In the genomic region with DNA sequence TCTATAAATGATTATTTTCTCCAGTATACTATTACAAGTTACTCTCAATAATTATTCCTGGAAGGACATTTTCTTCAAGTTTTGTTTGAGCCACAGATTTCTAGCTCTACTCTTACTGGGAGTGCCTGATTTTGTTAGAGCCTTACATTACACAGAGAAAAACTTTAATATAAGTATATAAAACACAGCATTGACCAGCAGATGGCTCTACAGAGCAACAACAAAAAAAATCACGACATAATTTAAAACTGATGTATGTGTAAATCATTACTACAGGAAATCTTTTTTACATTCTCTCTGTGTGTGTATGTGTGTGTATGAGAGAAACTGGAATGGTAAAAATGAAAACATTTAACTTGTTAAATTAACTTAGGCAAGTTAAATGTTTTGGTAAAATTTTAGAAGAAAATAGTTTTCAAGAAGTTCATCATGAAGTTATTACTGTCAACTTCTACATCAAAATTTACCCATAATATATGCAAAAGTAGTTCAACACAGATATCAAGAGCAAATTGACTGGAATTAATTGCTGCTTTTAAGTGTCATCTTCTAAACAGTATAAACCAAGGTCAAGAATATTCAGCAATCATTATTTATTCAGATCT, we compare ENCODE assay signal across 8 cellular contexts.
A peak's percentile ranks its signal among the peaks of the same experiment; 100 is the strongest.
DNase-seq lines count a peak whose midpoint lies in the region; ATAC-seq and TF ChIP-seq lines count a peak whose summit lies in the region.

No MANE protein-coding gene starts in this region.

- peak; percentile 22 for DNase-seq in NCI-H2107 treated with DMSO at 0.1 percent for 48 hours (lab: John Stamatoyannopoulos, UW; ENCODE audit: unreplicated experiment)
- DNase-seq in NCI-H2107 (lab: John Stamatoyannopoulos, UW): no peak
- peak; percentile 65 for DNase-seq in IMR-90
- DNase-seq in SK-N-MC (ENCODE audit: low read depth, low spot score): peak; percentile 44
- DNase-seq in fibroblast of the aortic adventitia (ENCODE audit: low read depth): peak; percentile 81
- DNase-seq in pons (ENCODE audit: low spot score): peak; percentile 46
- no peak for DNase-seq in cerebellar nuclear complex (lab: John Stamatoyannopoulos, UW)

- no peak overlapping the region for H3K56ac ChIP-seq in IMR-90 (ENCODE audit: extremely low read depth, insufficient read depth, low read length)

- intact Hi-C loops in IMR-90 (cut with micrococcal nuclease): loop anchor here (1.0 to 10.0 kb wide), 4 partner anchors 150 to 1195 kb away; a partner anchor contains a TSS

- dilution Hi-C loops in IMR-90 (cut with HindIII; ENCODE audit: low sequenced_read_pairs, unreplicated experiment): loop anchor here (25.0 kb wide), 1 partner anchor 170 kb away; no protein-coding TSS in a partner anchor

- H2AK9ac ChIP-seq in IMR-90 (replicated peaks; ENCODE audit: low read depth, low read length, poor library complexity): no peak overlapping the region

- no peak overlapping the region for H3K27ac ChIP-seq in IMR-90 (ENCODE audit: insufficient read depth, low read length)
- no peak overlapping the region for H3K27ac ChIP-seq in SK-N-MC

- no peak overlapping the region for H4K91ac ChIP-seq in IMR-90 (ENCODE audit: insufficient read depth, low read depth, low read length)

- no peak overlapping the region for H3K4ac ChIP-seq in IMR-90 (ENCODE audit: low read depth, low read length)

- no peaks in the 10 kb centered on the region for H3K9me3 ChIP-seq in IMR-90 (ENCODE audit: control insufficient read depth, insufficient read depth, low read length)
- no peaks in the 10 kb centered on the region for H3K9me3 ChIP-seq in SK-N-MC (ENCODE audit: low read depth, low read length)

- no peak for TF ChIP-seq POLR2A in IMR-90 (IDR thresholded peaks at IDR 0.05; ENCODE audit: low read depth, low read length)

- no peak overlapping the region for H2AFZ ChIP-seq in IMR-90 (replicated peaks; ENCODE audit: low read length, poor library complexity)

- no peak overlapping the region for H3K14ac ChIP-seq in IMR-90 (replicated peaks; ENCODE audit: low read depth, low read length)

- no peak overlapping the region for H2BK20ac ChIP-seq in IMR-90 (ENCODE audit: low read depth, low read length)

- H3K36me3 ChIP-seq in IMR-90 (ENCODE audit: control insufficient read depth, insufficient read depth, low read length) (no peaks in the 10 kb centered on the region), SK-N-MC (ENCODE audit: insufficient read depth, low read length) (no peaks in the 10 kb centered on the region)

- H3K79me1 ChIP-seq in IMR-90 (ENCODE audit: low read depth in 1 of 2, low read length in 2 of 2): no peaks in the 10 kb centered on the region

- no peak overlapping the region for H2BK5ac ChIP-seq in IMR-90 (ENCODE audit: low read depth, low read length, poor library complexity, severe bottlenecking)

- H3K4me3 ChIP-seq in IMR-90 (ENCODE audit: insufficient read depth, low read depth, low read length): no peak overlapping the region
- no peak overlapping the region for H3K4me3 ChIP-seq in SK-N-MC
- no peak overlapping the region for H3K4me3 ChIP-seq in fibroblast of the aortic adventitia (ENCODE audit: low read depth, low read length)

- no peaks in the 10 kb centered on the region for H3K27me3 ChIP-seq in IMR-90 (ENCODE audit: control insufficient read depth, insufficient read depth, low read length)

- POLR2A ChIA-PET in IMR-90 (lab: Charles Lee; ENCODE audit: unreplicated experiment): no interaction called here

- H3K18ac ChIP-seq in IMR-90 (ENCODE audit: low read depth, low read length): no peak overlapping the region

- no peak overlapping the region for H2BK15ac ChIP-seq in IMR-90 (ENCODE audit: low read depth, low read length)

- ATAC-seq in IMR-90 (ENCODE audit: low read depth): peak; percentile 86
- no peak for ATAC-seq in HG03025 (IDR thresholded peaks at IDR 0.05; ENCODE audit: low FRiP score, unreplicated experiment)

- H4K20me1 ChIP-seq in IMR-90 (ENCODE audit: insufficient read depth, low read length): no peaks in the 10 kb centered on the region

- no peaks in the 10 kb centered on the region for H3K4me1 ChIP-seq in IMR-90 (ENCODE audit: control insufficient read depth, insufficient read depth, low read length)

- WGBS in IMR-90 (ENCODE audit: extremely low coverage in 2 of 2, insufficient read length in 1 of 2), 2 experiments: no CpG with 5 or more reads among the region's 1 CpG

- H2AK5ac ChIP-seq in IMR-90 (ENCODE audit: low read depth, low read length): no peak overlapping the region

- H4K5ac ChIP-seq in IMR-90 (ENCODE audit: low read depth, low read length): no peak overlapping the region

- no TSS peak for BruUV-seq in IMR-90 (replicated peaks; lab: Mats Ljungman, UMichigan)

- no peak overlapping the region for H3K9ac ChIP-seq in IMR-90 (ENCODE audit: low read depth, low read length)
- H3K9ac ChIP-seq in SK-N-MC (ENCODE audit: insufficient read length): no peak overlapping the region

- peak; percentile 65 for TF ChIP-seq CTCF in IMR-90 (conservative IDR thresholded peaks at IDR 0.05; ENCODE audit: low read depth, low read length)
- peak; percentile 44 for TF ChIP-seq CTCF in fibroblast of the aortic adventitia (IDR thresholded peaks at IDR 0.05; ENCODE audit: insufficient read depth, low read length)

- peak; percentile 65 for TF ChIP-seq RAD21 in IMR-90 (IDR thresholded peaks at IDR 0.05; ENCODE audit: low read length)

- CTCF ChIA-PET in IMR-90 (lab: Yijun Ruan, JAX): interaction anchor here (1.1 to 1.5 kb wide), 3 partner anchors 96 to 169 kb away, joined by 3 to 7 read pairs (median 6); no protein-coding TSS in a partner anchor

- no peak overlapping the region for H3K4me2 ChIP-seq in IMR-90 (ENCODE audit: low read depth, low read length)

- no peak overlapping the region for H3K23ac ChIP-seq in IMR-90 (ENCODE audit: low read depth, low read length)

- no peak overlapping the region for H4K8ac ChIP-seq in IMR-90 (ENCODE audit: low read depth in 2 of 2, low read length in 2 of 2)

- no peak overlapping the region for H2BK120ac ChIP-seq in IMR-90 (ENCODE audit: low read depth, low read length)

- in situ Hi-C loops in IMR-90 (cut with MboI; ENCODE audit: low sequenced_read_pairs): loop anchor here (10.0 kb wide), 1 partner anchor 163 kb away; no protein-coding TSS in a partner anchor

- H3K9me1 ChIP-seq in IMR-90 (ENCODE audit: insufficient read depth, low read length): no peaks in the 10 kb centered on the region

TF ChIP-seq in IMR-90, 13 proteins besides CTCF, POLR2A, EP300 and RAD21:
- TF ChIP-seq MXI1 (IDR thresholded peaks at IDR 0.05; ENCODE audit: borderline replicate concordance, low read depth, low read length) (no peak), CHD1 (IDR thresholded peaks at IDR 0.05; ENCODE audit: low read depth, low read length) (no peak), SMC3 (IDR thresholded peaks at IDR 0.05; ENCODE audit: low read depth, low read length) (peak; percentile 85), FOS (IDR thresholded peaks at IDR 0.05; ENCODE audit: low read depth, low read length) (no peak)
- TF ChIP-seq, protein P1, sequence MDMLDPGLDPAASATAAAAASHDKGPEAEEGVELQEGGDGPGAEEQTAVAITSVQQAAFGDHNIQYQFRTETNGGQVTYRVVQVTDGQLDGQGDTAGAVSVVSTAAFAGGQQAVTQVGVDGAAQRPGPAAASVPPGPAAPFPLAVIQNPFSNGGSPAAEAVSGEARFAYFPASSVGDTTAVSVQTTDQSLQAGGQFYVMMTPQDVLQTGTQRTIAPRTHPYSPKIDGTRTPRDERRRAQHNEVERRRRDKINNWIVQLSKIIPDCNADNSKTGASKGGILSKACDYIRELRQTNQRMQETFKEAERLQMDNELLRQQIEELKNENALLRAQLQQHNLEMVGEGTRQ (IDR thresholded peaks at IDR 0.05; ENCODE audit: low read depth, low read length): no peak

Comparison
In these comparisons a context has a peak if more than half of its experiments do, and no peak if none do; other contexts are left out.
1. DNase-seq: peak in NCI-H2107 treated with DMSO at 0.1 percent for 48 hours (single experiment), IMR-90 (single experiment), SK-N-MC (single experiment), fibroblast of the aortic adventitia (single experiment) and pons (single experiment); none in NCI-H2107 (single experiment) and cerebellar nuclear complex (0 of 2).